In the genomic region with DNA sequence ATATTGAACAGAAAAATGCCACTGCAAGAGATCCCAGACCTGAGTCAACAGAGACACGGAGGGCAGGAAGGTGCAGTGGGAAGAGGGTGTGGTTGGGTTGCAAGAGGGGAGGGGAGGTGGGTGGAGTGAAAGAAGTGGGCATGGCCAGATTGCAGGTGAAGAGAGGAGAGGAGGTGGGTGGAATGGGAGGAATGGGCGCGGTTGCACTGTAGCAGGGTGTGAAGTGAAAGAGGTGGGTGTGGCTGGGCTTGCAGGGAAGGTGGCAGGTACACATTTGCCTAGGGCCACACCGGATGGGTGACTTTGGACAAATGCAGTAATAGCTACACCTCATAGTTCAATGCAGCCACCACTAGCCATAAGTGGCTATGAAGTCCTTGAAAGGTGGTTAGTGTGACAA, we compare ENCODE assay signal across 9 cellular contexts.
A peak's percentile ranks its signal among the peaks of the same experiment; 100 is the strongest.
DNase-seq lines count a peak whose midpoint lies in the region; ATAC-seq and TF ChIP-seq lines count a peak whose summit lies in the region.
"Had no signal": no experiment of that assay in that cellular context is flagged by ENCODE, and none has a peak within 500 bp of the region (broad histone marks: within the 10 kb centered on the region; RNA-seq: fewer than 3 reads in every experiment).

No MANE protein-coding gene starts in this region.

- H3K36me3 Mint-ChIP-seq in chondrocyte (ENCODE audit: low read depth), result no peaks in the 10 kb centered on the region

- H3K27ac Mint-ChIP-seq in chondrocyte (ENCODE audit: unreplicated experiment), result no peak overlapping the region

- no peak overlapping the region for H3K18ac ChIP-seq in mesendoderm (ENCODE audit: low read length)

- H2BK120ac ChIP-seq in mesendoderm (ENCODE audit: low read depth, low read length), result no peak overlapping the region

- TF ChIP-seq CTCF in Peyer's patch (IDR thresholded peaks at IDR 0.05) (no peak), chondrocyte (IDR thresholded peaks at IDR 0.05) (no peak)

- no peaks in the 10 kb centered on the region for H3K79me1 ChIP-seq in mesendoderm (ENCODE audit: low read length)

- no peak overlapping the region for H3K56ac ChIP-seq in mesendoderm (ENCODE audit: low read length)

- H3K4me3 ChIP-seq in Peyer's patch (no peak overlapping the region), mesendoderm (ENCODE audit: low read length) (no peak overlapping the region)

- no peak overlapping the region for H3K4me3 Mint-ChIP-seq in chondrocyte (ENCODE audit: unreplicated experiment)

- H2BK15ac ChIP-seq in mesendoderm (replicated peaks; ENCODE audit: low read depth), result no peak overlapping the region

- peaks cover 61% of the 10 kb centered on the region for H3K4me1 Mint-ChIP-seq in chondrocyte (ENCODE audit: low read depth)

- no peaks in the 10 kb centered on the region for H3K9me3 Mint-ChIP-seq in chondrocyte (ENCODE audit: low read depth)

- H3K27ac ChIP-seq in Peyer's patch (peak overlapping the region in 2 of 4 donors; percentile 3 to 68), mesendoderm (ENCODE audit: low read depth, low read length) (no peak overlapping the region)

- H3K27me3 ChIP-seq in Peyer's patch, result no peaks in the 10 kb centered on the region
- no peaks in the 10 kb centered on the region for H3K27me3 ChIP-seq in mesendoderm (ENCODE audit: insufficient read depth, low read length, poor library complexity)

- no peak overlapping the region for H3K23ac ChIP-seq in mesendoderm (ENCODE audit: low read length)

- no peak overlapping the region for H3K4ac ChIP-seq in mesendoderm (ENCODE audit: low read depth, low read length)

- peaks cover 0 to 25% (median 7%) of the 10 kb centered on the region in 4 donors for H3K4me1 ChIP-seq in Peyer's patch
- H3K4me1 ChIP-seq in mesendoderm (ENCODE audit: control insufficient read depth, low read depth, low read length), result no peaks in the 10 kb centered on the region

- no peak for TF ChIP-seq POLR2A in Peyer's patch (IDR thresholded peaks at IDR 0.05)

- H3K9me3 ChIP-seq in Peyer's patch, result no peaks in the 10 kb centered on the region

- H3K79me2 ChIP-seq in mesendoderm (ENCODE audit: control insufficient read depth, insufficient read depth, low read length), result no peaks in the 10 kb centered on the region

- ATAC-seq in HG02610 (IDR thresholded peaks at IDR 0.05; ENCODE audit: unreplicated experiment) (peak; percentile 33), left cardiac atrium (no peak)

- no CpG with 5 or more reads among the region's 4 CpGs for WGBS in mesendoderm (ENCODE audit: extremely low coverage, insufficient coverage, low lambda C conversion rate)

- H2BK5ac ChIP-seq in mesendoderm (ENCODE audit: low read length), result no peak overlapping the region

- peak; percentile 24 to 53 for DNase-seq in NCI-H2081 (lab: John Stamatoyannopoulos, UW)
- no peak for DNase-seq in NCI-H2081 treated with DMSO at 0.1 percent for 48 hours (lab: John Stamatoyannopoulos, UW)
- DNase-seq in Peyer's patch, result peak; percentile 75 to 91 (median 84)
- peak; percentile 45 for DNase-seq in mesendoderm
- no peak for DNase-seq in left cardiac atrium
- no peak for DNase-seq in Ammon's horn (ENCODE audit: low spot score)
- no peak for DNase-seq in chondrocyte (ENCODE audit: low spot score)
- DNase-seq: OCI-M1 had no signal

- H4K5ac ChIP-seq in mesendoderm (ENCODE audit: low read length), result no peak overlapping the region

- no peak overlapping the region for H4K8ac ChIP-seq in mesendoderm (ENCODE audit: low read depth, low read length)

- H3K4me2 ChIP-seq in mesendoderm (ENCODE audit: low read length), result no peak overlapping the region

- intact Hi-C loops in left cardiac atrium (cut with DNase I), result no loop called here

- H3K9ac ChIP-seq in mesendoderm (ENCODE audit: low read length), result no peak overlapping the region

- H3K36me3 ChIP-seq in Peyer's patch, result no peaks in the 10 kb centered on the region
- H3K36me3 ChIP-seq in mesendoderm (ENCODE audit: control insufficient read depth, insufficient read depth, low read length), result no peaks in the 10 kb centered on the region

- no peaks in the 10 kb centered on the region for H3K27me3 Mint-ChIP-seq in chondrocyte (ENCODE audit: low read depth)

- no peak overlapping the region for H2AK5ac ChIP-seq in mesendoderm (ENCODE audit: low read length)

Comparison
In these comparisons a context has a peak if more than half of its experiments do, and no peak if none do; other contexts are left out.
1. DNase-seq: peak in NCI-H2081 (2 of 2), Peyer's patch (3 of 3) and mesendoderm (single experiment); none in NCI-H2081 treated with DMSO at 0.1 percent for 48 hours (single experiment), left cardiac atrium (single experiment), Ammon's horn (single experiment) and chondrocyte (single experiment).